ENCODE assay signal across 9 cellular contexts in the genomic region with DNA sequence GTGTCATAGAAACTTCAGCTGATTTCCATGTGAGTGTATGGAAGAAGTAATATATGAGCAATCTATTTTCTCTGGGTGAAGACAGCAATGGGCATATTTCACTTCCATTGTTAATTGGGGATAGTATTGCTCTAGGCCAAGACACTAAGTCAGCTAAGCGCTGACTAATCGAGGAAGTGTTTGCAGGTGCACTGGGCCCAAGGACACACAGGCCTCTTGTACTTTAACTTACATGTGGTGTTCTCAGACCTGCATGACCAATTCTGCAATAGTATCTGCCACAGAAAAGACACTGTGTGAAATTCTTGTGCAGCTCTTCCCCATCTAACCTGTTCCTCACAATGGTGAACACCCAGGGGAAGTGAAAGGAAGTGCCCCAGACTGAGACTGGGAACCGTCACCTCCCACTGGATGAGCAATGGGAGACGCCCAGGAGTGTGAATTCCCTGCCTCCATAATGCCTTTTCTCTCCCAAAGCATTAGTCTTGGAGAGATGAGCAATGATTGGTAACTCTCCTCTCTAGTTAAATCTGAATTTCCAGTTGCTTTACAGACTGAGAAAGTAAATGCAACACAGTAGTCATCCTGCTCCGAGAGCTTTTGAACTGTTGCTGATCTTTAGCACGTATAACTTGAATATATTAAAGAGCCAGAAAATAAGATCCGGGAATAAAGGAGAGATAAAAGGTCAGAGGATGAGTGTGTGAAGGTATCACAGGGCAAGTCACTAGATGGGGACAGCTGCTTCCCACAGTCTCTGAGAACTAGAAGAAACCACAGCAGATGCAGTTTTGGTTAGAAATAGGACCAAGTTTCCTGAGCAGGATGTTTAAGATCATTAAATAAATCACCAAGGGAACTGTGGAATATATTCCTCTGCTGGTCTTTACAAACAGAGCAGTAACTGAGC.
A peak's percentile ranks its signal among the peaks of the same experiment; 100 is the strongest.
DNase-seq lines count a peak whose midpoint lies in the region; ATAC-seq and TF ChIP-seq lines count a peak whose summit lies in the region.
"Had no signal": no experiment of that assay in that cellular context is flagged by ENCODE, and none has a peak within 500 bp of the region (broad histone marks: within the 10 kb centered on the region; RNA-seq: fewer than 3 reads in every experiment).

No MANE protein-coding gene starts in this region.

- no peak overlapping the region for H3K4me3 ChIP-seq in PC-9
- no peak overlapping the region for H3K4me3 ChIP-seq in WERI-Rb-1 (ENCODE audit: low read depth, low read length)

- intact Hi-C loops in PC-9 (cut with micrococcal nuclease; ENCODE audit: unreplicated experiment): loop anchor here (2.0 kb wide), 1 partner anchor 19 kb away; no protein-coding TSS in a partner anchor

- no peaks in the 10 kb centered on the region for H4K20me1 ChIP-seq in PC-9 (ENCODE audit: insufficient read depth)

- peak; percentile 66 for DNase-seq in GM10248 (ENCODE audit: extremely low spot score)
- DNase-seq in PC-9: peak; percentile 35 to 91
- DNase-seq in kidney glomerular epithelial cell (lab: John Stamatoyannopoulos, UW): peak; percentile 16
- DNase-seq in activated CD8-positive, alpha-beta memory T cell treated with anti-CD3 and anti-CD28 coated beads for 24 hours: no peak
- DNase-seq in NCI-H226: no peak
- DNase-seq in WERI-Rb-1: no peak
- DNase-seq in activated T-cell treated with anti-CD3 and anti-CD28 coated beads, Interleukin-2, amount 50 U/mL, for 1 hour: no peak

- no peaks in the 10 kb centered on the region for H3K9me2 ChIP-seq in PC-9 (ENCODE audit: insufficient read depth)

- POLR2A ChIA-PET in GM10248 (lab: Yijun Ruan, JAX) (interaction anchor here (0.9 to 2.3 kb wide), 3 partner anchors 10 to 52 kb away, joined by 4 to 12 read pairs (median 5); no protein-coding TSS in a partner anchor), PC-9 (lab: Charles Lee; ENCODE audit: unreplicated experiment) (interaction anchor here (0.6 kb wide), 1 partner anchor 548 kb away, joined by 3 read pairs; no protein-coding TSS in a partner anchor)

- peak; percentile 49 for ATAC-seq in GM21825 (IDR thresholded peaks at IDR 0.05; ENCODE audit: unreplicated experiment)

- 0 out of 2 replicates have a peak overlapping the region, but pooled peaks have one; percentile 46 for H2AFZ ChIP-seq in PC-9

- peaks cover 19% of the 10 kb centered on the region for H3K4me1 ChIP-seq in PC-9 (replicated peaks; ENCODE audit: insufficient read depth)

- H3K9me3 ChIP-seq in PC-9 (ENCODE audit: insufficient read depth, low read depth): no peaks in the 10 kb centered on the region
- no peaks in the 10 kb centered on the region for H3K9me3 ChIP-seq in WERI-Rb-1 (ENCODE audit: severe bottlenecking)
- H3K9me3 ChIP-seq: neutrophil had no signal

- peak overlapping the region; percentile 83 for H3K27ac ChIP-seq in PC-9
- no peak overlapping the region for H3K27ac ChIP-seq in WERI-Rb-1
- H3K27ac ChIP-seq: neutrophil had no signal

- TF ChIP-seq CTCF in GM10248 (IDR thresholded peaks at IDR 0.05; ENCODE audit: control extremely low read depth, extremely low read depth, low read depth, missing control alignments): no peak
- no peak for TF ChIP-seq CTCF in PC-9 (conservative IDR thresholded peaks at IDR 0.05)
- TF ChIP-seq CTCF in WERI-Rb-1 (IDR thresholded peaks at IDR 0.05; ENCODE audit: low read depth, low read length): no peak

- no TSS peak for BruUV-seq in PC-9 (replicated peaks; lab: Mats Ljungman, UMichigan)

- no peaks in the 10 kb centered on the region for H3K79me2 ChIP-seq in PC-9 (ENCODE audit: low read depth)

- H3K27me3 ChIP-seq in PC-9 (ENCODE audit: insufficient read depth, low read depth) (no peaks in the 10 kb centered on the region), WERI-Rb-1 (ENCODE audit: insufficient read depth, low read depth, severe bottlenecking) (no peaks in the 10 kb centered on the region)

- peak overlapping the region; percentile 48 for H3K4me2 ChIP-seq in PC-9

- H3K36me3 ChIP-seq in PC-9 (ENCODE audit: low read depth) (no peaks in the 10 kb centered on the region), WERI-Rb-1 (no peaks in the 10 kb centered on the region)
- H3K36me3 ChIP-seq: neutrophil had no signal

- CTCF ChIA-PET in GM10248 (lab: Yijun Ruan, JAX) (interaction anchor here (0.8 to 2.0 kb wide), 15 partner anchors 8 to 308 kb away, joined by 3 to 9 read pairs (median 4); a partner anchor contains a TSS), PC-9 (lab: Charles Lee) (no interaction called here)

- H3F3A ChIP-seq in PC-9 (ENCODE audit: insufficient read depth, low read depth): peaks cover 13% of the 10 kb centered on the region

Comparison
In these comparisons a context has a peak if more than half of its experiments do, and no peak if none do; other contexts are left out.
1. DNase-seq: peak in GM10248 (single experiment), PC-9 (2 of 2) and kidney glomerular epithelial cell (single experiment); none in activated CD8-positive, alpha-beta memory T cell treated with anti-CD3 and anti-CD28 coated beads for 24 hours (single experiment), NCI-H226 (single experiment), WERI-Rb-1 (single experiment) and activated T-cell treated with anti-CD3 and anti-CD28 coated beads, Interleukin-2, amount 50 U/mL, for 1 hour (single experiment).